Comparison of ENCODE assay signal across 12 cellular contexts in genomic region chr5:88226881-88227450, GRCh38. TPM values are rescaled to one million over a fixed set of nuclear protein-coding genes. Genes with fewer than 3 reads are reported as not detected.
DNase-seq lines count a peak whose midpoint lies in the region; ATAC-seq and TF ChIP-seq lines count a peak whose summit lies in the region.
"Had no signal": no experiment of that assay in that cellular context is flagged by ENCODE, and none has a peak within 500 bp of the region (broad histone marks: within the 10 kb centered on the region; RNA-seq: fewer than 3 reads in every experiment).

No MANE protein-coding gene starts in this region.

- WGBS in transverse colon (ENCODE audit: low coverage in 1 of 2), 2 donors = 82 to 87% methylated on average over 6 of the region's 6 CpGs

- no peak for TF ChIP-seq EP300 in transverse colon (IDR thresholded peaks at IDR 0.05; ENCODE audit: low read depth)

- H3K27ac ChIP-seq in transverse colon = no peak overlapping the region
- H3K27ac ChIP-seq: C4-2B, sigmoid colon had no signal

- no peak for TF ChIP-seq CTCF in transverse colon (IDR thresholded peaks at IDR 0.05)

- H3K4me3 ChIP-seq in transverse colon = no peak overlapping the region
- H3K4me3 ChIP-seq: sigmoid colon had no signal

- H3K36me3 ChIP-seq in transverse colon = peaks cover 0 to 10% (median 0%) of the 10 kb centered on the region in 4 donors

- no peaks in the 10 kb centered on the region for H3K27me3 ChIP-seq in transverse colon
- H3K27me3 ChIP-seq: sigmoid colon had no signal

- no peak for TF ChIP-seq POLR2A in transverse colon (IDR thresholded peaks at IDR 0.05)

- peaks cover 0 to 8% (median 3%) of the 10 kb centered on the region in 4 donors for H3K4me1 ChIP-seq in transverse colon
- H3K4me1 ChIP-seq: sigmoid colon had no signal

- in situ Hi-C loops in transverse colon (cut with MboI; ENCODE audit: low pct_ligation_motif_present in 1 of 4, low pct_unique_long_range_greater_than_20kb in 1 of 4, low sequenced_read_pairs in 3 of 4) = no loop called here

- ATAC-seq in GM18502 (IDR thresholded peaks at IDR 0.05; ENCODE audit: poor library complexity, unreplicated experiment) (peak; percentile 84), GM19438 (IDR thresholded peaks at IDR 0.05; ENCODE audit: low read depth, unreplicated experiment) (peak; percentile 87), HG02798 (IDR thresholded peaks at IDR 0.05; ENCODE audit: poor library complexity, unreplicated experiment) (peak; percentile 80), HG03565 (IDR thresholded peaks at IDR 0.05; ENCODE audit: unreplicated experiment) (peak; percentile 80)

- intact Hi-C loops in transverse colon (cut with DNase I; ENCODE audit: low total_unique reads) = no loop called here

- no peaks in the 10 kb centered on the region for H3K9me3 ChIP-seq in transverse colon
- H3K9me3 ChIP-seq: sigmoid colon had no signal

- DNase-seq in AG08395 (ENCODE audit: low spot score) = no peak
- no peak for DNase-seq in NCI-H1092 (lab: John Stamatoyannopoulos, UW)
- DNase-seq in NCI-H2227 treated with DMSO at 0.1 percent for 48 hours (lab: John Stamatoyannopoulos, UW) = no peak
- no peak for DNase-seq in transverse colon
- DNase-seq: activated T-cell treated with anti-CD3 and anti-CD28 coated beads, Interleukin-2, amount 50 U/mL, for 48 hours; NCI-H1092 treated with DMSO at 0.1 percent for 48 hours; sigmoid colon had no signal

RNA-seq across cellular contexts. Expression of gene TMEM161B, which starts 41.7 kb away (rescaled TPM):
- 10 to 100 TPM; 19.5 to 40.8 (median 27.0) TPM for total RNA-seq in transverse colon
